Comparison of ENCODE assay signal across 28 cellular contexts in the genomic region with DNA sequence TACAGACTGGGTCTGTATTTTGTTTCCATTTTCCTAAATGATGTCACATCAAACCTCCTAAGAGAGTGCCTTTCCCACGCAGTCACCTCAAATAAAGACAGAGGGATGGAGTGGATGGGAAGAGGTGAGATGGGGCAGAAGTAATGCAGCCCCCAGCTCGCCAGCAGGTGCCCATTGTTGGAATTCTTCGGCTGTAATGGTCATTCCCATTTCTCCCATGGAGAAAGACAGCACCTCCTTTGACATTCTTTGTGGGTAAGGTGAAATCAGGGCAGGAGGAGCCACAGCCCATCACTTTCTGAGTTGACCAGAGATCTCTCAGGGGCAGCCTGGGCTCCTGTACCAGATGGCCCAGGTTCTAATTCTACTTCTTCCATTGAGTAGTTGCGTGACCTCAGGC.
"Had no signal": no experiment of that assay in that cellular context is flagged by ENCODE, and none has a peak within 500 bp of the region (broad histone marks: within the 10 kb centered on the region; RNA-seq: fewer than 3 reads in every experiment).

No MANE protein-coding gene starts in this region.

- H3K27me3 ChIP-seq: pancreas, stomach, testis, thyroid gland, transverse colon, upper lobe of right lung had no signal

- H3K4me3 Mint-ChIP-seq: naive thymus-derived CD4-positive, alpha-beta T cell; natural killer cell treated with Interleukin-12 subunit alpha and Interleukin-12 subunit beta and Interleukin-15 and Interleukin-18, amount 100 ng/mL, for 72 hours; stimulated activated naive B cell treated with anti-CD40 and anti-IgM and Interleukin-4, amounts not matched to agents 10 μg/mL and 1 μg/mL and 100 μg/mL, for 72 hours had no signal

- H3K4me3 ChIP-seq: left ventricle myocardium inferior, lung, mucosa of descending colon, pancreas, prostate gland, skin epidermis, stomach, testis, thyroid gland, transverse colon, upper lobe of right lung had no signal

- H3K27ac Mint-ChIP-seq: naive thymus-derived CD4-positive, alpha-beta T cell; natural killer cell treated with Interleukin-12 subunit alpha and Interleukin-12 subunit beta and Interleukin-15 and Interleukin-18, amount 100 ng/mL, for 72 hours; stimulated activated naive B cell treated with anti-CD40 and anti-IgM and Interleukin-4, amounts not matched to agents 10 μg/mL and 1 μg/mL and 100 μg/mL, for 72 hours had no signal

- H3K36me3 Mint-ChIP-seq: stimulated activated naive B cell treated with anti-CD40 and anti-IgM and Interleukin-4, amounts not matched to agents 10 μg/mL and 1 μg/mL and 100 μg/mL, for 72 hours had no signal

- H3K9me3 ChIP-seq: mucosa of descending colon, pancreas, prostate gland, stomach, testis, thyroid gland, transverse colon, upper lobe of right lung had no signal

- H3K4me1 ChIP-seq: left ventricle myocardium inferior, pancreas, prostate gland, stomach, testis, thyroid gland, transverse colon, upper lobe of right lung had no signal

- ATAC-seq: mucosa of descending colon; naive thymus-derived CD4-positive, alpha-beta T cell; natural killer cell treated with Interleukin-12 subunit alpha and Interleukin-12 subunit beta and Interleukin-15 and Interleukin-18, amount 100 ng/mL, for 72 hours; pancreas; right cardiac atrium; sciatic nerve; stimulated activated naive B cell treated with anti-CD40 and anti-IgM and Interleukin-4, amounts not matched to agents 10 μg/mL and 1 μg/mL and 100 μg/mL, for 72 hours; stimulated activated naive CD8-positive, alpha-beta T cell treated with anti-CD3 and anti-CD28 coated beads, Interleukin-15, Interleukin-2, amounts not matched to agents 100 U/mL and 50 U/mL, for 24 hours; upper lobe of right lung had no signal

- FAIRE-seq: pancreas, urothelium cell line had no signal

- H3K36me3 ChIP-seq: pancreas, prostate gland, stomach, thyroid gland, transverse colon, upper lobe of right lung had no signal

- DNase-seq: hypothalamus; islet precursor cell; left ventricle myocardium inferior; midbrain; mucosa of descending colon; naive thymus-derived CD4-positive, alpha-beta T cell; nucleus accumbens; pancreas; posterior cingulate gyrus; retina; right cardiac atrium; stimulated activated CD4-positive, alpha-beta T cell treated with anti-CD3 and anti-CD28 coated beads, Interleukin-12 subunit alpha, Interleukin-12 subunit beta, amount 100 ng/mL, for 4 hours; stimulated activated CD4-positive, alpha-beta T cell treated with anti-CD3 and anti-CD28 coated beads, Interleukin-15, amount 100 ng/mL, for 24 hours; stimulated activated CD4-positive, alpha-beta T cell treated with anti-CD3 and anti-CD28 coated beads, Interleukin-2, amount 100 ng/mL, for 24 hours; stimulated activated CD4-positive, alpha-beta T cell treated with anti-CD3 and anti-CD28 coated beads, Interleukin-4, amount 100 ng/mL, for 1 hour; stimulated activated naive B cell treated with anti-CD40 and anti-IgM and Interleukin-4, amounts not matched to agents 10 μg/mL and 1 μg/mL and 100 μg/mL, for 72 hours; stimulated activated naive CD8-positive, alpha-beta T cell treated with anti-CD3 and anti-CD28 coated beads, Interleukin-15, Interleukin-2, amounts not matched to agents 100 U/mL and 50 U/mL, for 24 hours; stomach; testis; thyroid gland; transverse colon; upper lobe of right lung had no signal

- H3K4me1 Mint-ChIP-seq: naive thymus-derived CD4-positive, alpha-beta T cell; stimulated activated naive B cell treated with anti-CD40 and anti-IgM and Interleukin-4, amounts not matched to agents 10 μg/mL and 1 μg/mL and 100 μg/mL, for 72 hours had no signal

- H3K27ac ChIP-seq: left ventricle myocardium inferior, pancreas, prostate gland, skin epidermis, stomach, testis, thyroid gland, transverse colon, upper lobe of right lung had no signal
